11 cellular contexts compared by ENCODE assay signal in the genomic region with DNA sequence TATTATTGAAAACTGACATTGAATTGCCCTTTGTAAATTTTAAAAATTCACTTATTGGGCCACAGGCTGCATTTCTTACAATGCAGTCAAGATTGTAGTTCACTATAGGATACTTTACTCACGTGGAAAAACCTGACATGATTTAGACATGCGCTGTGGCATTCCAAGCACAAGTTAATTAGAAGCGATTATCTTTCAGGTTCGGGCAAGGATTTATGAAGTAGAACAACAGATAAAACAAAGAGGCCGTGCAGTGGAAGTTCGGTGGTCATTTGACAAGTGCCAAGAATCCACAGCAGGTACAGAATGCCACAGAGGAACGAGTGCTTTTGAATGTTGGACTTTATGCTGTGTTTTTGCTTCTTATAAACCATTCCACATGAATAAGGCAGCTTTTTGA. TPM values are rescaled to one million over a fixed set of nuclear protein-coding genes. Genes with fewer than 3 reads are reported as not detected.
"Had no signal": no experiment of that assay in that cellular context is flagged by ENCODE, and none has a peak within 500 bp of the region (broad histone marks: within the 10 kb centered on the region; RNA-seq: fewer than 3 reads in every experiment).

No MANE protein-coding gene starts in this region.

- H3K9me3 Mint-ChIP-seq: GM23338, H9, HFFc6 had no signal

- H3K4me3 Mint-ChIP-seq: GM23338, H9, HFFc6 had no signal

- ATAC-seq: GM23338, HCT116 had no signal

- H3K27ac ChIP-seq: GM23248 had no signal

- H3K27ac Mint-ChIP-seq: GM23338, H9, HFFc6 had no signal

- DNase-seq: GM23248, GOT3, H7, H9, HCEC 1CT, HFFc6 had no signal

- H3K4me3 ChIP-seq: GM23248, GM23338, HAP-1 had no signal

- H3K9me3 ChIP-seq: HAP-1 had no signal

- H3K4me1 Mint-ChIP-seq: H9 had no signal

- H3K4me1 ChIP-seq: HAP-1 had no signal

RNA-seq across cellular contexts. Expression of a gene that starts 37.8 kb away (rescaled TPM):
- total RNA-seq: GM23248, GM23338, H1, H4, H7, H9, HFFc6 had no signal
